8 cellular contexts compared by ENCODE assay signal in the genomic region with DNA sequence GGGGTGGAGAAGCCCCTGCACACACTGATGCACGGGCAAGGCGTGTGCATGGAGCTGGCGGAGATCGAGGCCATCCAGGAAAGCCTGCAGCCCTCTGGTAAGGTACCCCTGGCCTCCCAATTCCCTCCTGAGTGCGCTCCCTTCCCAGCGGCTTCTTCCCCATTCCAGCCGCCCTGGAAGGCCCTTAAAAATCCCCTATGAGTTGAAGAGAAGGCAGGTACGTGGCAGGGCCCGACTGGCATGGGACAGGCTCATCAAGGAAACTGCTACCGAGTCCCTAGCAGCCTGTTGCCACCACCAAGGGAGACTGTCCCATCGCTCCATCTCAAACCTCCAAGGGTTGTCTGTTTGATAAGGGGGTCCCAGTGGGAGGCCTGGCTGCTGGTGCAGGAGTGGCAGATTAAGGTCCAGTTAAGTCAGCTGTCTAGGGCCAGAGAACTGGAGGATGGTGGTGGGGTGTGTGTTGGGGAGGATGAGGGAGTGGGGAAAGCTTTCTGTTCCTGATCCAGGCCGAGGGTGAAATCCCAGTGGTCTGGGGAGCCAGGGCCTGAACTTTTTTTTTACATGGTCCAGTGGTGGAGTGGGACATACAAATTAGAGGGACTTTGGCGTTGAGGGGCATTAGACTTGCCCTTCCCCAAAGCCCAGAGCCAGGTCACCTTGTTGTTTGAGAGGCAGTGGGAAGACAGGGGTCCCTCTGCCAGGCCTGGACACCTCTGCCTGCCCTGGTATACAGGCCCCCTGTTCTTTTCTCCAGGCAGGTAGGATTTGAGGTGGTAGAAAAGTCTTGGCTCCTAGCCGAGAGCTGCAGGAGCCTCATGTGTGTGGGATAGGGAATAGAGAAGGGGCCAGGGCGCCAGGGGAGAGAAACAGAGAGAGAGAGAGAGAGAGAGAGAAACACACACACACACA. TPM values are rescaled to one million over a fixed set of nuclear protein-coding genes. Genes with fewer than 3 reads are reported as not detected.
A peak's percentile ranks its signal among the peaks of the same experiment; 100 is the strongest.
DNase-seq lines count a peak whose midpoint lies in the region; ATAC-seq and TF ChIP-seq lines count a peak whose summit lies in the region.

No MANE protein-coding gene starts in this region.

- DNase-seq in DMS 273 (lab: John Stamatoyannopoulos, UW; ENCODE audit: unreplicated experiment) (peak; percentile 65), DMS 273 treated with DMSO at 0.1 percent for 48 hours (lab: John Stamatoyannopoulos, UW) (no peak), left ventricle myocardium superior (peak; percentile 13), GM10266 (ENCODE audit: extremely low spot score) (no peak), cerebellar nuclear complex (lab: John Stamatoyannopoulos, UW) (no peak)
- peak; percentile 42 for DNase-seq in activated CD8-positive, alpha-beta T cell treated with anti-CD3 and anti-CD28 coated beads, Interleukin-2, amount 10 ng/mL, durations not matched to agents 7 days and 5 days

- H3K36me3 Mint-ChIP-seq in activated CD8-positive, alpha-beta T cell treated with anti-CD3 and anti-CD28 coated beads, Interleukin-2, amount 10 ng/mL, durations not matched to agents 7 days and 5 days (ENCODE audit: low read depth) = peaks cover 2% of the 10 kb centered on the region

- H3K36me3 ChIP-seq in skeletal muscle tissue (ENCODE audit: control insufficient read depth in 3 of 3, insufficient read depth in 3 of 3, low read length in 3 of 3) = peaks cover 0 to 6% (median 2%) of the 10 kb centered on the region in 3 donors

- intact Hi-C loops in left ventricle myocardium superior (cut with micrococcal nuclease) = loop anchor here (5.0 kb wide), 1 partner anchor 88 kb away; no protein-coding TSS in a partner anchor

- H3K9ac ChIP-seq in skeletal muscle tissue (ENCODE audit: low read depth in 1 of 3, low read length in 3 of 3) = peak overlapping the region; percentile 79 to 83 (median 82)

- peaks cover 58% of the 10 kb centered on the region for H3K4me1 Mint-ChIP-seq in activated CD8-positive, alpha-beta T cell treated with anti-CD3 and anti-CD28 coated beads, Interleukin-2, amount 10 ng/mL, durations not matched to agents 7 days and 5 days (ENCODE audit: low read depth)

- H3K9me3 Mint-ChIP-seq in activated CD8-positive, alpha-beta T cell treated with anti-CD3 and anti-CD28 coated beads, Interleukin-2, amount 10 ng/mL, durations not matched to agents 7 days and 5 days (ENCODE audit: insufficient read depth) = no peaks in the 10 kb centered on the region

- H3K4me3 ChIP-seq in skeletal muscle tissue (ENCODE audit: low read length in 3 of 3) = peak overlapping the region; percentile 75 to 84 (median 81)

- H3K4me1 ChIP-seq in skeletal muscle tissue (ENCODE audit: control insufficient read depth in 3 of 3, insufficient read depth in 3 of 3, low read length in 3 of 3) = peaks cover 31 to 42% (median 40%) of the 10 kb centered on the region in 3 donors

- peak overlapping the region; percentile 80 for H3K27ac ChIP-seq in skeletal muscle tissue (ENCODE audit: low read depth, low read length)

- peaks cover 2% of the 10 kb centered on the region for H3K27me3 Mint-ChIP-seq in activated CD8-positive, alpha-beta T cell treated with anti-CD3 and anti-CD28 coated beads, Interleukin-2, amount 10 ng/mL, durations not matched to agents 7 days and 5 days (ENCODE audit: low read depth)

- CTCF ChIA-PET in activated CD8-positive, alpha-beta T cell treated with anti-CD3 and anti-CD28 coated beads, Interleukin-2, amount 10 ng/mL, durations not matched to agents 7 days and 5 days (lab: Charles Lee) = interaction anchor here (0.8 to 5.9 kb wide), 20 partner anchors 9 to 142 kb away, joined by 3 to 78 read pairs (median 6); partner anchors contain the start of genes TNS4 and TOP2A

- H3K27ac Mint-ChIP-seq in activated CD8-positive, alpha-beta T cell treated with anti-CD3 and anti-CD28 coated beads, Interleukin-2, amount 10 ng/mL, durations not matched to agents 7 days and 5 days = peak overlapping the region; percentile 92

- peaks cover 0 to 5% (median 5%) of the 10 kb centered on the region in 3 donors for H3K27me3 ChIP-seq in skeletal muscle tissue (ENCODE audit: control insufficient read depth in 3 of 3, insufficient read depth in 3 of 3, low read length in 3 of 3)

- H3K4me3 Mint-ChIP-seq in activated CD8-positive, alpha-beta T cell treated with anti-CD3 and anti-CD28 coated beads, Interleukin-2, amount 10 ng/mL, durations not matched to agents 7 days and 5 days = peak overlapping the region; percentile 82

- peak; percentile 8 for ATAC-seq in activated CD8-positive, alpha-beta T cell treated with anti-CD3 and anti-CD28 coated beads, Interleukin-2, amount 10 ng/mL, durations not matched to agents 7 days and 5 days
- no peak for ATAC-seq in left ventricle myocardium superior
- ATAC-seq in GM21723 (IDR thresholded peaks at IDR 0.05; ENCODE audit: unreplicated experiment) = no peak

- POLR2A ChIA-PET in activated CD8-positive, alpha-beta T cell treated with anti-CD3 and anti-CD28 coated beads, Interleukin-2, amount 10 ng/mL, durations not matched to agents 7 days and 5 days (lab: Charles Lee) = interaction anchor here (0.6 to 3.3 kb wide), 9 partner anchors 13 to 529 kb away, joined by 3 to 36 read pairs (median 4); partner anchors contain the start of gene TOP2A

- TF ChIP-seq CTCF in GM10266 (IDR thresholded peaks at IDR 0.05; ENCODE audit: control insufficient read depth, insufficient read depth, low read depth, missing control alignments) = no peak

- H3K9me3 ChIP-seq in skeletal muscle tissue (ENCODE audit: control insufficient read depth in 3 of 3, low read length in 3 of 3) = no peaks in the 10 kb centered on the region

RNA-seq across cellular contexts. Expression of gene IGFBP4, which starts 1.0 kb away (rescaled TPM):
- 10 to 100 TPM; 28.7 to 28.9 TPM for total RNA-seq in activated CD8-positive, alpha-beta T cell treated with anti-CD3 and anti-CD28 coated beads, Interleukin-2, amount 10 ng/mL, durations not matched to agents 7 days and 5 days
- total RNA-seq in left ventricle myocardium superior (176 TPM), skeletal muscle tissue (76.2 TPM)

RNA-seq across cellular contexts. Expression of gene TOP2A, which starts 26.5 kb away (rescaled TPM):
- 100 to 1,000 TPM; 517 to 567 TPM for total RNA-seq in activated CD8-positive, alpha-beta T cell treated with anti-CD3 and anti-CD28 coated beads, Interleukin-2, amount 10 ng/mL, durations not matched to agents 7 days and 5 days
- total RNA-seq in left ventricle myocardium superior (1.1 TPM), skeletal muscle tissue (21.4 TPM)

RNA-seq across cellular contexts. Expression of gene TNS4, which starts 57.2 kb away (rescaled TPM):
- total RNA-seq in activated CD8-positive, alpha-beta T cell treated with anti-CD3 and anti-CD28 coated beads, Interleukin-2, amount 10 ng/mL, durations not matched to agents 7 days and 5 days = 1 to 10 TPM; 8.4 to 9.0 TPM
- total RNA-seq in left ventricle myocardium superior (not detected), skeletal muscle tissue (not detected)

Comparison
In these comparisons a context has a peak if more than half of its experiments do, and no peak if none do; other contexts are left out.
1. DNase-seq: peak in DMS 273 (single experiment), activated CD8-positive, alpha-beta T cell treated with anti-CD3 and anti-CD28 coated beads, Interleukin-2, amount 10 ng/mL, durations not matched to agents 7 days and 5 days (single experiment) and left ventricle myocardium superior (single experiment); none in DMS 273 treated with DMSO at 0.1 percent for 48 hours (single experiment), GM10266 (single experiment) and cerebellar nuclear complex (0 of 2).
2. RNA of gene TOP2A, which starts 26.5 kb away (total RNA-seq): 517 to 567 TPM in activated CD8-positive, alpha-beta T cell treated with anti-CD3 and anti-CD28 coated beads, Interleukin-2, amount 10 ng/mL, durations not matched to agents 7 days and 5 days; 21.4 TPM in skeletal muscle tissue (single experiment) and 1.1 TPM in left ventricle myocardium superior (single experiment); every median in the first group is over 10 times any median in the second.